Comparison of ENCODE assay signal across 11 cellular contexts in genomic region chr4:77006753-77007355, GRCh38. TPM values are rescaled to one million over a fixed set of nuclear protein-coding genes. Genes with fewer than 3 reads are reported as not detected.
DNase-seq lines count a peak whose midpoint lies in the region; ATAC-seq and TF ChIP-seq lines count a peak whose summit lies in the region.
"Had no signal": no experiment of that assay in that cellular context is flagged by ENCODE, and none has a peak within 500 bp of the region (broad histone marks: within the 10 kb centered on the region; RNA-seq: fewer than 3 reads in every experiment).

No MANE protein-coding gene starts in this region.

- H3K36me3 Mint-ChIP-seq in natural killer cell, result no peaks in the 10 kb centered on the region
- H3K36me3 Mint-ChIP-seq in activated naive CD4-positive, alpha-beta T cell treated with anti-CD3 and anti-CD28 coated beads for 36 hours (ENCODE audit: low read depth), result peaks cover 6% of the 10 kb centered on the region

- WGBS in GM23248 (ENCODE audit: low coverage in 1 of 2, low lambda C conversion rate in 2 of 2, missing lambda C conversion rate in 2 of 2), 2 experiments, result 75 to 76% methylated on average over 4 of the region's 4 CpGs

- H3K9me3 ChIP-seq in GM23248 (ENCODE audit: low read depth), result no peaks in the 10 kb centered on the region
- no peaks in the 10 kb centered on the region for H3K9me3 ChIP-seq in ascending aorta

- H3K4me3 Mint-ChIP-seq in natural killer cell, result no peak overlapping the region
- H3K4me3 Mint-ChIP-seq in activated naive CD4-positive, alpha-beta T cell treated with anti-CD3 and anti-CD28 coated beads for 36 hours, result no peak overlapping the region

- no peaks in the 10 kb centered on the region for H3K9me2 ChIP-seq in GM23248 (ENCODE audit: insufficient read depth)

- H3K9ac ChIP-seq in GM23248, result peak overlapping the region; percentile 54

- H3K4me3 ChIP-seq in GM23248, result no peak overlapping the region
- no peak overlapping the region for H3K4me3 ChIP-seq in ascending aorta

- peak overlapping the region; percentile 14 to 39 for H3K27ac Mint-ChIP-seq in natural killer cell
- H3K27ac Mint-ChIP-seq in activated naive CD4-positive, alpha-beta T cell treated with anti-CD3 and anti-CD28 coated beads for 36 hours, result no peak overlapping the region

- ATAC-seq in natural killer cell, result no peak

- peaks cover 98% of the 10 kb centered on the region for H3F3A ChIP-seq in GM23248 (ENCODE audit: insufficient read depth)

- intact Hi-C loops in ascending aorta (cut with DNase I) (no loop called here), natural killer cell (cut with micrococcal nuclease) (no loop called here)
- intact Hi-C loops in activated naive CD4-positive, alpha-beta T cell treated with anti-CD3 and anti-CD28 coated beads for 36 hours (cut with micrococcal nuclease), result loop anchor here (1.0 kb wide), 1 partner anchor 19 kb away; no protein-coding TSS in a partner anchor

- TF ChIP-seq CTCF in ascending aorta (IDR thresholded peaks at IDR 0.05) (no peak), natural killer cell (IDR thresholded peaks at IDR 0.05) (no peak)

- H3K27ac ChIP-seq in GM23248 (peak overlapping the region; percentile 89), ascending aorta (peak overlapping the region; percentile 52 to 73)
- H3K27ac ChIP-seq: WERI-Rb-1 had no signal

- peaks cover 87% of the 10 kb centered on the region for H3K79me2 ChIP-seq in GM23248 (ENCODE audit: insufficient read depth)

- CTCF ChIA-PET in activated naive CD4-positive, alpha-beta T cell treated with anti-CD3 and anti-CD28 coated beads for 36 hours (lab: Charles Lee), result interaction anchor here (0.7 to 2.0 kb wide), 2 partner anchors 11 to 148 kb away, joined by 3 to 6 read pairs; no protein-coding TSS in a partner anchor

- H3K4me2 ChIP-seq in GM23248 (ENCODE audit: unreplicated experiment), result peak overlapping the region; percentile 1

- H3K4me1 ChIP-seq in GM23248 (ENCODE audit: insufficient read depth) (peaks cover 89% of the 10 kb centered on the region), ascending aorta (peaks cover 15 to 45% of the 10 kb centered on the region in 2 donors)

- in situ Hi-C loops in GM23248 (cut with MboI), result no loop called here

- DNase-seq in EH (ENCODE audit: low read depth) (peak; percentile 59), GM23248 (peak; percentile 36), ascending aorta (ENCODE audit: low spot score in 2 of 2) (no peak), natural killer cell (no peak), anterior cingulate cortex (lab: John Stamatoyannopoulos, UW) (no peak)
- DNase-seq in stimulated activated naive CD4-positive, alpha-beta T cell (lab: John Stamatoyannopoulos, UW), result no peak
- no peak for DNase-seq in activated naive CD4-positive, alpha-beta T cell treated with anti-CD3 and anti-CD28 coated beads for 36 hours
- no peak for DNase-seq in activated CD4-positive, alpha-beta T cell treated with anti-CD3 and anti-CD28 coated beads for 48 hours
- DNase-seq: DMS153, NCI-H1048, WERI-Rb-1 had no signal

- H3K36me3 ChIP-seq in GM23248 (ENCODE audit: low read depth) (peaks cover 66% of the 10 kb centered on the region), ascending aorta (peaks cover 0 to 26% of the 10 kb centered on the region in 2 donors)

- H2AFZ ChIP-seq in GM23248, result no peak overlapping the region

- no peaks in the 10 kb centered on the region for H3K9me3 Mint-ChIP-seq in natural killer cell
- H3K9me3 Mint-ChIP-seq in activated naive CD4-positive, alpha-beta T cell treated with anti-CD3 and anti-CD28 coated beads for 36 hours, result no peaks in the 10 kb centered on the region

- no peaks in the 10 kb centered on the region for H4K20me1 ChIP-seq in GM23248 (ENCODE audit: insufficient read depth)

- H3K27me3 ChIP-seq in GM23248 (replicated peaks; ENCODE audit: insufficient read depth), result no peaks in the 10 kb centered on the region
- H3K27me3 ChIP-seq in ascending aorta, result no peaks in the 10 kb centered on the region

- H3K27me3 Mint-ChIP-seq in natural killer cell (ENCODE audit: low read depth in 2 of 2), result no peaks in the 10 kb centered on the region
- H3K27me3 Mint-ChIP-seq in activated naive CD4-positive, alpha-beta T cell treated with anti-CD3 and anti-CD28 coated beads for 36 hours (ENCODE audit: low read depth), result no peaks in the 10 kb centered on the region

- peaks cover 20% of the 10 kb centered on the region in 2 donors for H3K4me1 Mint-ChIP-seq in natural killer cell
- H3K4me1 Mint-ChIP-seq in activated naive CD4-positive, alpha-beta T cell treated with anti-CD3 and anti-CD28 coated beads for 36 hours (ENCODE audit: low read depth), result peaks cover 71% of the 10 kb centered on the region

RNA-seq across cellular contexts. Expression of gene SEPTIN11, which starts 57.3 kb away (rescaled TPM):
- total RNA-seq in GM23248 (2014; rRNA removed; shearing (Covaris generic)), result 640 and 867 TPM in 2 replicates
- 478 and 488 TPM in 2 replicates for polyA plus RNA-seq in GM23248 (2016; fragmentation: Nextera tagmentation; extraction: Ambion mirVana)
- total RNA-seq in ascending aorta, result 48.0 TPM
- total RNA-seq in natural killer cell, result 10 to 100 TPM; 38.6 to 52.8 (median 46.2) TPM
- total RNA-seq in activated naive CD4-positive, alpha-beta T cell treated with anti-CD3 and anti-CD28 coated beads for 36 hours, result 10 to 100 TPM; 24.0 TPM

Comparison
In these comparisons a context has a peak if more than half of its experiments do, and no peak if none do; other contexts are left out.
1. DNase-seq: peak in EH (single experiment) and GM23248 (single experiment); none in ascending aorta (0 of 2), natural killer cell (single experiment), stimulated activated naive CD4-positive, alpha-beta T cell (0 of 6), activated naive CD4-positive, alpha-beta T cell treated with anti-CD3 and anti-CD28 coated beads for 36 hours (single experiment), activated CD4-positive, alpha-beta T cell treated with anti-CD3 and anti-CD28 coated beads for 48 hours (single experiment) and anterior cingulate cortex (0 of 58).
2. RNA of gene SEPTIN11, which starts 57.3 kb away (total RNA-seq): 640 to 867 TPM in GM23248; 48.0 TPM in ascending aorta (single experiment), 38.6 to 52.8 TPM in natural killer cell and 24.0 TPM in activated naive CD4-positive, alpha-beta T cell treated with anti-CD3 and anti-CD28 coated beads for 36 hours; every median in the first group is over 10 times any median in the second.